In the genomic region with DNA sequence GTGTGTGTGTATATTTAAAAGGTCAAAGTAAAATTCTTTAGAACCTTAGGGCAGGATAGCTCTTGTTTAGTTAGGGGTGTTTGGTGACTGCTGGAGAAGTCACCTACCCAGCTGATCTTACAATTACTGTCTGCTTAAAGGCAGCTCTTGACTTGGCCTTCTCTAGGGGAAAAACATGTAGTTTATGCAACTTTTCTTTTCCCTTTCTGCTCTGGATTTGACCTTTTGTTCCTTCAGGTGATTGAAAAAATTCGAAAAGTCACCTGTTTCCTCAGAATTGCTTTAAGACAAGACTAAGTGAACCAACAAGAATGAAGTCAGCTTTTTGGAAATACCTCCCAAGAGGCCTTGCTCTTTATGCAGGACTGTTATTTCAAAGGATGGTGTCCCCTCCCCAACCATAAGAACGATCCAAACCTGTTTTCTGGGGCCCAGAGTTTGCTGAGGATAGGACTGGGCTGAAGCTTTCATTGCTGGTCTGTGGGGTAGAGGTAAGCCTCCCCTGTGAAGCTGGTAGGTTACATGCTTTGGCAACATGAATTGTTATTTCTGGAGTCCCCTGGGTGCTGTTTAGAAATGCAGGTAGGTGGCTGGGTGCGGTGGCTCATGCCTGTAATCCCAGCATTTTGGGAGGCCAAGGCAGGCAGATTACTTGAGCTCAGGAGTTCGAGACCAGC, we compare ENCODE assay signal across 27 cellular contexts.
DNase-seq lines count a peak whose midpoint lies in the region; ATAC-seq and TF ChIP-seq lines count a peak whose summit lies in the region.
"Had no signal": no experiment of that assay in that cellular context is flagged by ENCODE, and none has a peak within 500 bp of the region (broad histone marks: within the 10 kb centered on the region; RNA-seq: fewer than 3 reads in every experiment).

No MANE protein-coding gene starts in this region.

- POLR2A ChIA-PET in HEK293 (lab: Yijun Ruan, JAX) (no interaction called here), PC-3 (lab: Charles Lee; ENCODE audit: unreplicated experiment) (interaction anchor here (0.7 kb wide), 1 partner anchor 12 kb away, joined by 3 read pairs; no protein-coding TSS in a partner anchor)

- no TSS peak for BruUV-seq in PC-3 (replicated peaks; lab: Mats Ljungman, UMichigan)

- no peak for TF ChIP-seq EP300 in esophagus muscularis mucosa (IDR thresholded peaks at IDR 0.05)

- H3K79me2 ChIP-seq in PC-3 (ENCODE audit: low read length), result peaks cover 58% of the 10 kb centered on the region

- H4K20me1 ChIP-seq in PC-3 (ENCODE audit: low read length), result no peaks in the 10 kb centered on the region

- no peak overlapping the region for H3K27ac ChIP-seq in HEK293 (ENCODE audit: extremely low read depth, low read depth, low read length)
- no peak overlapping the region for H3K27ac ChIP-seq in esophagus muscularis mucosa (replicated peaks in 1 of 4)
- no peak overlapping the region for H3K27ac ChIP-seq in PC-3 (ENCODE audit: low read length)
- H3K27ac ChIP-seq: heart right ventricle, lower lobe of right lung, right atrium auricular region, tibial artery had no signal

- no peak overlapping the region for H3K4me2 ChIP-seq in PC-3 (ENCODE audit: low read length)
- H3K4me2 ChIP-seq: smooth muscle cell had no signal

- intact Hi-C loops in activated CD4-positive, alpha-beta T cell treated with anti-CD3 and anti-CD28 coated beads, Interleukin-2, amount 10 ng/mL, durations not matched to agents 24 days and 14 days (cut with micrococcal nuclease), result no loop called here
- intact Hi-C loops in esophagus muscularis mucosa (cut with DNase I) (no loop called here), lower leg skin (cut with DNase I; ENCODE audit: low total_unique reads) (no loop called here), PC-3 (cut with micrococcal nuclease) (loop anchor here (2.0 kb wide), 1 partner anchor 17 kb away; no protein-coding TSS in a partner anchor)

- H3K9me3 Mint-ChIP-seq in activated CD4-positive, alpha-beta T cell treated with anti-CD3 and anti-CD28 coated beads, Interleukin-2, amount 10 ng/mL, durations not matched to agents 24 days and 14 days, result no peaks in the 10 kb centered on the region
- no peaks in the 10 kb centered on the region for H3K9me3 Mint-ChIP-seq in stimulated activated memory B cell treated with anti-CD40 and anti-IgM and Interleukin-4, amounts not matched to agents 10 μg/mL and 1 μg/mL and 100 μg/mL, for 72 hours
- H3K9me3 Mint-ChIP-seq: activated naive CD8-positive, alpha-beta T cell treated with anti-CD3 and anti-CD28 coated beads, Interleukin-2, amount 50 U/mL, for 24 hours; CD14-positive monocyte; dendritic cell treated with granulocyte-macrophage colony-stimulating factor and Interleukin-4, amounts not matched to agents 40 ng/mL and 50 ng/mL, for 4 days; neural crest cell had no signal

- TF ChIP-seq CTCF in HEK293 (tag by site-specific recombination; IDR thresholded peaks at IDR 0.05) (no peak), esophagus muscularis mucosa (IDR thresholded peaks at IDR 0.05) (no peak), lower leg skin (IDR thresholded peaks at IDR 0.05) (no peak), PC-3 (conservative IDR thresholded peaks at IDR 0.05; ENCODE audit: low read depth, low read length) (no peak)

- H3K9me3 ChIP-seq in HEK293 (ENCODE audit: control insufficient read depth, insufficient read depth, low read depth, low read length), result no peaks in the 10 kb centered on the region
- H3K9me3 ChIP-seq in esophagus muscularis mucosa, result no peaks in the 10 kb centered on the region
- no peaks in the 10 kb centered on the region for H3K9me3 ChIP-seq in PC-3 (ENCODE audit: low read length)
- H3K9me3 ChIP-seq: heart right ventricle, lower lobe of right lung, right atrium auricular region, tibial artery had no signal

- no peaks in the 10 kb centered on the region for H3K9me2 ChIP-seq in PC-3 (replicated peaks; ENCODE audit: low read length)

- H3K36me3 Mint-ChIP-seq in activated CD4-positive, alpha-beta T cell treated with anti-CD3 and anti-CD28 coated beads, Interleukin-2, amount 10 ng/mL, durations not matched to agents 24 days and 14 days (ENCODE audit: low read depth), result peaks cover 20% of the 10 kb centered on the region
- H3K36me3 Mint-ChIP-seq in stimulated activated memory B cell treated with anti-CD40 and anti-IgM and Interleukin-4, amounts not matched to agents 10 μg/mL and 1 μg/mL and 100 μg/mL, for 72 hours, result peaks cover 5% of the 10 kb centered on the region

- WGBS in esophagus muscularis mucosa, result 96% methylated on average over 4 of the region's 4 CpGs
- 79 to 87% methylated on average over 4 of the region's 4 CpGs for WGBS in lower leg skin, 2 donors

- H3K9ac ChIP-seq in PC-3 (ENCODE audit: low read length), result no peak overlapping the region

- no peak for DNase-seq in activated CD4-positive, alpha-beta T cell treated with anti-CD3 and anti-CD28 coated beads, Interleukin-2, amount 10 ng/mL, durations not matched to agents 24 days and 14 days
- no peak for DNase-seq in activated CD4-positive, alpha-beta T cell treated with anti-CD3 and anti-CD28 coated beads, Interleukin-2, amount 50 U/mL, for 48 hours
- DNase-seq in esophagus muscularis mucosa (ENCODE audit: extremely low spot score) (peak; percentile 57), lower leg skin (ENCODE audit: low spot score in 2 of 2) (no peak), PC-3 (no peak)
- DNase-seq: 8988T; activated CD4-positive, alpha-beta T cell treated with anti-CD3 and anti-CD28 coated beads for 48 hours; activated naive CD4-positive, alpha-beta T cell; activated naive CD8-positive, alpha-beta T cell treated with anti-CD3 and anti-CD28 coated beads, Interleukin-2, amount 50 U/mL, for 24 hours; foreskin melanocyte; heart right ventricle; kidney glomerular epithelial cell; lower lobe of right lung; NCI-H1436 treated with DMSO at 0.1 percent for 48 hours; NCI-H345; posterior cingulate gyrus; SIG-M5; T1000; tibial artery had no signal

- H3K4me1 ChIP-seq in HEK293 (ENCODE audit: control insufficient read depth, insufficient read depth, low read length) (peaks cover 17% of the 10 kb centered on the region), esophagus muscularis mucosa (peaks cover 23 to 35% (median 26%) of the 10 kb centered on the region in 4 donors), PC-3 (ENCODE audit: insufficient read depth, low read length) (peaks cover 46% of the 10 kb centered on the region)

- H3K4me1 Mint-ChIP-seq in activated CD4-positive, alpha-beta T cell treated with anti-CD3 and anti-CD28 coated beads, Interleukin-2, amount 10 ng/mL, durations not matched to agents 24 days and 14 days, result peaks cover 62% of the 10 kb centered on the region
- peaks cover 85% of the 10 kb centered on the region for H3K4me1 Mint-ChIP-seq in stimulated activated memory B cell treated with anti-CD40 and anti-IgM and Interleukin-4, amounts not matched to agents 10 μg/mL and 1 μg/mL and 100 μg/mL, for 72 hours

- no peaks in the 10 kb centered on the region for H3F3A ChIP-seq in PC-3 (ENCODE audit: low read length, unreplicated experiment)

- H3K36me3 ChIP-seq in HEK293 (ENCODE audit: control insufficient read depth in 2 of 2, insufficient read depth in 1 of 2, low read length in 2 of 2) (no peaks in the 10 kb centered on the region), esophagus muscularis mucosa (no peaks in the 10 kb centered on the region), PC-3 (ENCODE audit: low read depth, low read length) (no peaks in the 10 kb centered on the region)
- H3K36me3 ChIP-seq: heart right ventricle, lower lobe of right lung, right atrium auricular region, tibial artery had no signal

- H3K27me3 Mint-ChIP-seq in activated CD4-positive, alpha-beta T cell treated with anti-CD3 and anti-CD28 coated beads, Interleukin-2, amount 10 ng/mL, durations not matched to agents 24 days and 14 days, result no peaks in the 10 kb centered on the region
- H3K27me3 Mint-ChIP-seq in stimulated activated memory B cell treated with anti-CD40 and anti-IgM and Interleukin-4, amounts not matched to agents 10 μg/mL and 1 μg/mL and 100 μg/mL, for 72 hours, result no peaks in the 10 kb centered on the region
- H3K27me3 Mint-ChIP-seq: activated naive CD8-positive, alpha-beta T cell treated with anti-CD3 and anti-CD28 coated beads, Interleukin-2, amount 50 U/mL, for 24 hours; dendritic cell treated with granulocyte-macrophage colony-stimulating factor and Interleukin-4, amounts not matched to agents 40 ng/mL and 50 ng/mL, for 4 days had no signal

- ATAC-seq in stimulated activated memory B cell treated with anti-CD40 and anti-IgM and Interleukin-4, amounts not matched to agents 10 μg/mL and 1 μg/mL and 100 μg/mL, for 72 hours, result peak; percentile 57
- no peak for ATAC-seq in PC-3
- no peak for ATAC-seq in GM21717 (IDR thresholded peaks at IDR 0.05; ENCODE audit: unreplicated experiment)
- ATAC-seq: activated naive CD8-positive, alpha-beta T cell treated with anti-CD3 and anti-CD28 coated beads, Interleukin-2, amount 50 U/mL, for 24 hours; heart right ventricle; lower lobe of right lung had no signal

- no peak for TF ChIP-seq POLR2A in esophagus muscularis mucosa (IDR thresholded peaks at IDR 0.05; ENCODE audit: low read depth)
- no peak for TF ChIP-seq POLR2A in lower leg skin (IDR thresholded peaks at IDR 0.05)

- H3K4me3 Mint-ChIP-seq in activated CD4-positive, alpha-beta T cell treated with anti-CD3 and anti-CD28 coated beads, Interleukin-2, amount 10 ng/mL, durations not matched to agents 24 days and 14 days, result no peak overlapping the region
- peak overlapping the region; percentile 5 for H3K4me3 Mint-ChIP-seq in stimulated activated memory B cell treated with anti-CD40 and anti-IgM and Interleukin-4, amounts not matched to agents 10 μg/mL and 1 μg/mL and 100 μg/mL, for 72 hours
- H3K4me3 Mint-ChIP-seq: activated naive CD8-positive, alpha-beta T cell treated with anti-CD3 and anti-CD28 coated beads, Interleukin-2, amount 50 U/mL, for 24 hours; CD14-positive monocyte; dendritic cell treated with granulocyte-macrophage colony-stimulating factor and Interleukin-4, amounts not matched to agents 40 ng/mL and 50 ng/mL, for 4 days; neural crest cell had no signal

- H3K27ac Mint-ChIP-seq in activated CD4-positive, alpha-beta T cell treated with anti-CD3 and anti-CD28 coated beads, Interleukin-2, amount 10 ng/mL, durations not matched to agents 24 days and 14 days, result peak overlapping the region; percentile 56
- peak overlapping the region; percentile 67 for H3K27ac Mint-ChIP-seq in stimulated activated memory B cell treated with anti-CD40 and anti-IgM and Interleukin-4, amounts not matched to agents 10 μg/mL and 1 μg/mL and 100 μg/mL, for 72 hours
- H3K27ac Mint-ChIP-seq: activated naive CD8-positive, alpha-beta T cell treated with anti-CD3 and anti-CD28 coated beads, Interleukin-2, amount 50 U/mL, for 24 hours; dendritic cell treated with granulocyte-macrophage colony-stimulating factor and Interleukin-4, amounts not matched to agents 40 ng/mL and 50 ng/mL, for 4 days had no signal

- H3K4me3 ChIP-seq in HEK293 (ENCODE audit: low read depth, low read length) (no peak overlapping the region), esophagus muscularis mucosa (no peak overlapping the region), lower leg skin (ENCODE audit: low read depth, poor library complexity, severe bottlenecking) (no peak overlapping the region), PC-3 (ENCODE audit: low read length) (no peak overlapping the region)
- H3K4me3 ChIP-seq: heart right ventricle, lower lobe of right lung, right atrium auricular region, smooth muscle cell, tibial artery had no signal

- H3K27me3 ChIP-seq in esophagus muscularis mucosa (peaks cover 0 to 11% (median 3%) of the 10 kb centered on the region in 4 donors), PC-3 (ENCODE audit: low read length) (no peaks in the 10 kb centered on the region)
- H3K27me3 ChIP-seq: heart right ventricle, right atrium auricular region, tibial artery had no signal

- no peak overlapping the region for H2AFZ ChIP-seq in PC-3 (ENCODE audit: low read length)

- CTCF ChIA-PET in HEK293 (lab: Yijun Ruan, JAX), result interaction anchor here (0.5 to 1.4 kb wide), 4 partner anchors 19 to 575 kb away, joined by 3 to 6 read pairs (median 4); no protein-coding TSS in a partner anchor
- CTCF ChIA-PET in PC-3 (lab: Charles Lee), result no interaction called here
